Comparison of ENCODE assay signal across 18 cellular contexts in genomic region chr5:122761115-122761514, GRCh38.
"Had no signal": no experiment of that assay in that cellular context is flagged by ENCODE, and none has a peak within 500 bp of the region (broad histone marks: within the 10 kb centered on the region; RNA-seq: fewer than 3 reads in every experiment).

No MANE protein-coding gene starts in this region.

- ATAC-seq: left cardiac atrium; left ventricle myocardium superior; naive thymus-derived CD4-positive, alpha-beta T cell had no signal

- H2AFZ ChIP-seq: hepatocyte had no signal

- H3K9me3 Mint-ChIP-seq: naive thymus-derived CD4-positive, alpha-beta T cell had no signal

- H3K4me3 Mint-ChIP-seq: naive thymus-derived CD4-positive, alpha-beta T cell had no signal

- DNase-seq: colonic mucosa; foreskin melanocyte; head of caudate nucleus; kidney; left cardiac atrium; left ventricle myocardium superior; naive thymus-derived CD4-positive, alpha-beta T cell; sigmoid colon; stimulated activated CD4-positive, alpha-beta T cell treated with anti-CD3 and anti-CD28 coated beads, Interleukin-12 subunit alpha, Interleukin-12 subunit beta, amount 100 ng/mL, for 4 hours; stimulated activated naive CD4-positive, alpha-beta T cell; stomach; substantia nigra; transverse colon had no signal

- H3K79me2 ChIP-seq: hepatocyte had no signal

- H3K36me3 ChIP-seq: colonic mucosa, neutrophil, right atrium auricular region, sigmoid colon, stomach, thoracic aorta, transverse colon had no signal

- H3K4me3 ChIP-seq: colonic mucosa, hepatocyte, right atrium auricular region, sigmoid colon, skin epidermis, stomach, thoracic aorta, transverse colon had no signal

- H3K4me1 ChIP-seq: colonic mucosa, right atrium auricular region, sigmoid colon, stomach had no signal

- H3K27ac ChIP-seq: colonic mucosa, neutrophil, right atrium auricular region, sigmoid colon, skin epidermis, stomach, thoracic aorta, transverse colon had no signal

- H3K36me3 Mint-ChIP-seq: naive thymus-derived CD4-positive, alpha-beta T cell had no signal

- H3K27ac Mint-ChIP-seq: naive thymus-derived CD4-positive, alpha-beta T cell had no signal

- H3K27me3 ChIP-seq: colonic mucosa, hepatocyte, neutrophil, right atrium auricular region, sigmoid colon, stomach, transverse colon had no signal

- H3K27me3 Mint-ChIP-seq: naive thymus-derived CD4-positive, alpha-beta T cell had no signal
